ENCODE assay signal across 9 cellular contexts in genomic region chr4:83074783-83075182, GRCh38. TPM values are rescaled to one million over a fixed set of nuclear protein-coding genes. Genes with fewer than 3 reads are reported as not detected.
A peak's percentile ranks its signal among the peaks of the same experiment; 100 is the strongest.
DNase-seq lines count a peak whose midpoint lies in the region; ATAC-seq and TF ChIP-seq lines count a peak whose summit lies in the region.
"Not testable (repeated sequence)": the region's sequence is repeated elsewhere in the genome, so short reads cannot be mapped to it uniquely, and the experiment has no call there.
"Had no signal": no experiment of that assay in that cellular context is flagged by ENCODE, and none has a peak within 500 bp of the region (broad histone marks: within the 10 kb centered on the region; RNA-seq: fewer than 3 reads in every experiment).

No MANE protein-coding gene starts in this region.

- not testable (repeated sequence) for TF ChIP-seq RAD21 in SK-N-SH (IDR thresholded peaks at IDR 0.05; ENCODE audit: low read length)

- H3K4me1 Mint-ChIP-seq in activated CD8-positive, alpha-beta memory T cell treated with anti-CD3 and anti-CD28 coated beads, Interleukin-2, amount 10 ng/mL, durations not matched to agents 7 days and 5 days, result peaks cover 25% of the 10 kb centered on the region
- H3K4me1 Mint-ChIP-seq in stimulated activated effector memory CD8-positive, alpha-beta T cell treated with anti-CD3 and anti-CD28 coated beads, Interleukin-12 subunit alpha, Interleukin-12 subunit beta, amount 100 ng/mL, for 72 hours, result not testable (repeated sequence)

- ATAC-seq in GM21381 (IDR thresholded peaks at IDR 0.05; ENCODE audit: unreplicated experiment), result peak; percentile 41
- ATAC-seq in activated CD8-positive, alpha-beta memory T cell treated with anti-CD3 and anti-CD28 coated beads, Interleukin-2, amount 10 ng/mL, durations not matched to agents 7 days and 5 days; gastroesophageal sphincter: not testable (repeated sequence)
- ATAC-seq in activated naive CD4-positive, alpha-beta T cell treated with anti-CD3 and anti-CD28 coated beads, Interleukin-2, amount 50 U/mL, for 72 hours, result peak; percentile 50 to 83
- ATAC-seq in stimulated activated effector memory CD8-positive, alpha-beta T cell treated with anti-CD3 and anti-CD28 coated beads, Interleukin-12 subunit alpha, Interleukin-12 subunit beta, amount 100 ng/mL, for 72 hours, result peak; percentile 63

- CTCF ChIA-PET in SK-N-SH (lab: Yijun Ruan, JAX), result interaction anchor here (0.6 to 3.1 kb wide), 28 partner anchors 8 to 607 kb away, joined by 3 to 24 read pairs (median 4); partner anchors contain the start of gene COQ2
- CTCF ChIA-PET in activated CD8-positive, alpha-beta memory T cell treated with anti-CD3 and anti-CD28 coated beads, Interleukin-2, amount 10 ng/mL, durations not matched to agents 7 days and 5 days (lab: Charles Lee), result interaction anchor here (0.6 to 6.1 kb wide), 29 partner anchors 9 to 209 kb away, joined by 3 to 55 read pairs (median 4); partner anchors contain the start of genes COQ2 and PLAC8

- H3K36me3 ChIP-seq in SK-N-SH (replicated peaks in 1 of 2; ENCODE audit: control insufficient read depth in 1 of 2, insufficient read depth in 2 of 2, low read length in 1 of 2) (peaks cover 10 to 15% of the 10 kb centered on the region in 2 experiments), gastroesophageal sphincter (peaks cover 0 to 62% of the 10 kb centered on the region in 2 donors)

- not testable (repeated sequence) for H2AFZ ChIP-seq in SK-N-SH (ENCODE audit: low read depth)

- peaks cover 30% of the 10 kb centered on the region for H3K36me3 Mint-ChIP-seq in activated CD8-positive, alpha-beta memory T cell treated with anti-CD3 and anti-CD28 coated beads, Interleukin-2, amount 10 ng/mL, durations not matched to agents 7 days and 5 days
- H3K36me3 Mint-ChIP-seq in activated naive CD4-positive, alpha-beta T cell treated with anti-CD3 and anti-CD28 coated beads, Interleukin-2, amount 50 U/mL, for 72 hours, result peaks cover 15 to 16% of the 10 kb centered on the region in 2 donors
- H3K36me3 Mint-ChIP-seq in stimulated activated effector memory CD8-positive, alpha-beta T cell treated with anti-CD3 and anti-CD28 coated beads, Interleukin-12 subunit alpha, Interleukin-12 subunit beta, amount 100 ng/mL, for 72 hours, result peaks cover 58% of the 10 kb centered on the region

- peak overlapping the region; percentile 57; the same call in 1 of the 2 replicates for H3K4me2 ChIP-seq in SK-N-SH

- H4K20me1 ChIP-seq in SK-N-SH (ENCODE audit: insufficient read depth), result not testable (repeated sequence)

- not testable (repeated sequence) for H3K79me2 ChIP-seq in SK-N-SH (ENCODE audit: insufficient read depth)

- not testable (repeated sequence) for TF ChIP-seq EP300 in SK-N-SH (IDR thresholded peaks at IDR 0.05; ENCODE audit: borderline replicate concordance in 1 of 2, low read depth in 1 of 2, low read length in 1 of 2); gastroesophageal sphincter (IDR thresholded peaks at IDR 0.05)

- not testable (repeated sequence) for H3K9me3 ChIP-seq in SK-N-SH, gastroesophageal sphincter

- peak overlapping the region; percentile 32; the same call in 1 of the 2 replicates for H3K9ac ChIP-seq in SK-N-SH

- TF ChIP-seq CTCF in SK-N-SH (IDR thresholded peaks at IDR 0.05); gastroesophageal sphincter (IDR thresholded peaks at IDR 0.05): not testable (repeated sequence)

- not testable (repeated sequence) for H3K27me3 Mint-ChIP-seq in activated CD8-positive, alpha-beta memory T cell treated with anti-CD3 and anti-CD28 coated beads, Interleukin-2, amount 10 ng/mL, durations not matched to agents 7 days and 5 days

- not testable (repeated sequence) for H3K4me3 Mint-ChIP-seq in activated CD8-positive, alpha-beta memory T cell treated with anti-CD3 and anti-CD28 coated beads, Interleukin-2, amount 10 ng/mL, durations not matched to agents 7 days and 5 days
- peak overlapping the region; percentile 5 for H3K4me3 Mint-ChIP-seq in stimulated activated effector memory CD8-positive, alpha-beta T cell treated with anti-CD3 and anti-CD28 coated beads, Interleukin-12 subunit alpha, Interleukin-12 subunit beta, amount 100 ng/mL, for 72 hours

- peaks cover 25% of the 10 kb centered on the region for H3F3A ChIP-seq in SK-N-SH (replicated peaks; ENCODE audit: insufficient read depth)

- POLR2A ChIA-PET in SK-N-SH (lab: Yijun Ruan, JAX), result not testable (repeated sequence)

- H3K27ac Mint-ChIP-seq in activated CD8-positive, alpha-beta memory T cell treated with anti-CD3 and anti-CD28 coated beads, Interleukin-2, amount 10 ng/mL, durations not matched to agents 7 days and 5 days; stimulated activated effector memory CD8-positive, alpha-beta T cell treated with anti-CD3 and anti-CD28 coated beads, Interleukin-12 subunit alpha, Interleukin-12 subunit beta, amount 100 ng/mL, for 72 hours: not testable (repeated sequence)
- peak overlapping the region in 1 of 2 donors; percentile 79 for H3K27ac Mint-ChIP-seq in activated naive CD4-positive, alpha-beta T cell treated with anti-CD3 and anti-CD28 coated beads, Interleukin-2, amount 50 U/mL, for 72 hours

- H3K9me2 ChIP-seq in SK-N-SH, result not testable (repeated sequence)

- H3K4me3 ChIP-seq in SK-N-SH (ENCODE audit: low read depth in 2 of 2, low read length in 1 of 2); gastroesophageal sphincter: not testable (repeated sequence)

- H3K4me1 ChIP-seq in SK-N-SH (ENCODE audit: control insufficient read depth in 1 of 2, insufficient read depth in 2 of 2, low read depth in 1 of 2, low read length in 1 of 2), result not testable (repeated sequence)
- peaks cover 0 to 21% (median 0%) of the 10 kb centered on the region in 3 donors for H3K4me1 ChIP-seq in gastroesophageal sphincter

- H3K27me3 ChIP-seq in SK-N-SH (ENCODE audit: insufficient read depth); gastroesophageal sphincter: not testable (repeated sequence)

- not testable (repeated sequence) for H3K9me3 Mint-ChIP-seq in activated CD8-positive, alpha-beta memory T cell treated with anti-CD3 and anti-CD28 coated beads, Interleukin-2, amount 10 ng/mL, durations not matched to agents 7 days and 5 days (ENCODE audit: low read depth); activated naive CD4-positive, alpha-beta T cell treated with anti-CD3 and anti-CD28 coated beads, Interleukin-2, amount 50 U/mL, for 72 hours; stimulated activated effector memory CD8-positive, alpha-beta T cell treated with anti-CD3 and anti-CD28 coated beads, Interleukin-12 subunit alpha, Interleukin-12 subunit beta, amount 100 ng/mL, for 72 hours

- 90% methylated on average over 6 of the region's 7 CpGs for WGBS in SK-N-SH (ENCODE audit: low lambda C conversion rate)
- WGBS in gastroesophageal sphincter (ENCODE audit: low coverage in 1 of 2), 2 donors, result 79 to 92% methylated on average over 2 of the region's 7 CpGs

- H3K27ac ChIP-seq in SK-N-SH (ENCODE audit: low read depth in 2 of 2, low read length in 1 of 2), result peak overlapping the region in 1 of 2 experiments; percentile 83; a peak in 3 of 4 replicates
- H3K27ac ChIP-seq in gastroesophageal sphincter, result peak overlapping the region in 3 of 4 donors; percentile 56 to 71 (median 70)

- not testable (repeated sequence) for DNase-seq in SK-N-SH; stimulated activated effector memory CD8-positive, alpha-beta T cell treated with anti-CD3 and anti-CD28 coated beads, Interleukin-12 subunit alpha, Interleukin-12 subunit beta, amount 100 ng/mL, for 72 hours (ENCODE audit: low spot score in 2 of 2)
- DNase-seq in activated CD8-positive, alpha-beta memory T cell treated with anti-CD3 and anti-CD28 coated beads, Interleukin-2, amount 10 ng/mL, durations not matched to agents 7 days and 5 days, result peak; percentile 45
- DNase-seq in activated naive CD4-positive, alpha-beta T cell treated with anti-CD3 and anti-CD28 coated beads, Interleukin-2, amount 50 U/mL, for 72 hours (ENCODE audit: low spot score in 2 of 2), result peak; percentile 41 to 71
- peak in 2 of 3 donors; percentile 29 to 53 for DNase-seq in stimulated activated CD4-positive, alpha-beta T cell treated with anti-CD3 and anti-CD28 coated beads, Interleukin-12 subunit alpha, Interleukin-12 subunit beta, amount 100 ng/mL, for 48 hours (ENCODE audit: low read depth in 2 of 3, low spot score in 1 of 3)

- TF ChIP-seq POLR2A in gastroesophageal sphincter (IDR thresholded peaks at IDR 0.05), result not testable (repeated sequence)

RNA-seq across cellular contexts. Expression of gene PLAC8, which starts 39.7 kb away (rescaled TPM):
- 11.2 and 11.3 TPM in 2 replicates for polyA plus RNA-seq in SK-N-SH (2012; rRNA removed)
- 10.4 and 16.1 TPM in 2 replicates for polyA plus RNA-seq in SK-N-SH (2012; cell fraction: cytosol; rRNA removed)
- polyA plus RNA-seq in SK-N-SH (2012; cell fraction: nucleus; rRNA removed), result 2.6 and 6.1 TPM in 2 replicates
- total RNA-seq in activated CD8-positive, alpha-beta memory T cell treated with anti-CD3 and anti-CD28 coated beads, Interleukin-2, amount 10 ng/mL, durations not matched to agents 7 days and 5 days, result 10 to 100 TPM; 23.3 to 44.2 TPM
- 100 to 1,000 TPM in 1 of 2 donors, 10 to 100 TPM in 1; 23.3 to 169 TPM for total RNA-seq in activated naive CD4-positive, alpha-beta T cell treated with anti-CD3 and anti-CD28 coated beads, Interleukin-2, amount 50 U/mL, for 72 hours
- total RNA-seq in gastroesophageal sphincter, result 10 to 100 TPM in 1 of 4 donors, 1 to 10 TPM in 2, not detected in 1; 2.0 to 32.0 (median 2.6) TPM
- total RNA-seq: osteocyte had no signal
- polyA plus RNA-seq: neural cell had no signal

RNA-seq across cellular contexts. Expression of gene COPS4, which starts 39.8 kb away (rescaled TPM):
- 32.2 and 33.9 TPM in 2 replicates for polyA plus RNA-seq in SK-N-SH (2012; rRNA removed)
- polyA plus RNA-seq in SK-N-SH (2012; cell fraction: cytosol; rRNA removed), result 39.5 and 44.6 TPM in 2 replicates
- polyA plus RNA-seq in SK-N-SH (2012; cell fraction: nucleus; rRNA removed), result 14.3 and 31.8 TPM in 2 replicates
- 10 to 100 TPM; 27.6 to 33.1 TPM for total RNA-seq in activated CD8-positive, alpha-beta memory T cell treated with anti-CD3 and anti-CD28 coated beads, Interleukin-2, amount 10 ng/mL, durations not matched to agents 7 days and 5 days
- total RNA-seq in activated naive CD4-positive, alpha-beta T cell treated with anti-CD3 and anti-CD28 coated beads, Interleukin-2, amount 50 U/mL, for 72 hours, result 10 to 100 TPM; 30.9 to 32.4 TPM
- 10 to 100 TPM; 51.0 to 60.7 (median 55.8) TPM for total RNA-seq in gastroesophageal sphincter
